Comparison of ENCODE assay signal across 8 cellular contexts in genomic region chrX:103774070-103774642, GRCh38. TPM values are rescaled to one million over a fixed set of nuclear protein-coding genes. Genes with fewer than 3 reads are reported as not detected.
DNase-seq lines count a peak whose midpoint lies in the region; ATAC-seq, FAIRE-seq and TF ChIP-seq lines count a peak whose summit lies in the region.

No MANE protein-coding gene starts in this region.

- CTCF ChIA-PET in Calu3 (lab: Charles Lee) (interaction anchor here (2.4 kb wide), 1 partner anchor 241 kb away, joined by 10 read pairs; no protein-coding TSS in a partner anchor), HepG2 (lab: Yijun Ruan, JAX; ENCODE audit: low intra/inter-chr PET ratio, low total read pairs) (no interaction called here)

- TF ChIP-seq CTCF in Calu3 (IDR thresholded peaks at IDR 0.05; ENCODE audit: unreplicated experiment) (peak; percentile 10), astrocyte of the spinal cord (IDR thresholded peaks at IDR 0.05; ENCODE audit: low read depth, low read length) (peak; percentile 56), HepG2 (CRISPR knock-in tag; IDR thresholded peaks at IDR 0.05) (0 out of 2 replicates have a peak, but pooled peaks have one; percentile 9)

- H3K27me3 ChIP-seq in HepG2 (ENCODE audit: control insufficient read depth in 1 of 2, insufficient read depth in 2 of 2, low read length in 2 of 2) = no peaks in the 10 kb centered on the region; a peak in 2 of 5 replicates

- no peaks in the 10 kb centered on the region for H3K79me2 ChIP-seq in HepG2 (ENCODE audit: insufficient read depth, low read length)

- in situ Hi-C loops in astrocyte of the spinal cord (cut with HindIII; ENCODE audit: low sequenced_read_pairs) (no loop called here), HepG2 (cut with HindIII; ENCODE audit: extremely low pct_ligation_motif_present, low pct_unique_long_range_greater_than_20kb) (no loop called here)

- no peak for FAIRE-seq in HepG2 (lab: Jason Lieb, UNC)

- H3K4me1 ChIP-seq in HepG2 (ENCODE audit: insufficient read depth, low read length) = no peaks in the 10 kb centered on the region

- peak; percentile 6 for DNase-seq in Calu3
- DNase-seq in M059J (ENCODE audit: low read depth) = peak; percentile 54
- peak; percentile 50 for DNase-seq in astrocyte of the spinal cord (ENCODE audit: low read depth, low spot score)
- peak; percentile 1 for DNase-seq in HepG2 (ENCODE audit: low spot score)
- DNase-seq in stimulated activated naive B cell treated with anti-CD40 and anti-IgM and Interleukin-4, amounts not matched to agents 10 μg/mL and 1 μg/mL and 100 μg/mL, for 72 hours = no peak
- no peak for DNase-seq in posterior vena cava (ENCODE audit: low spot score)
- no peak for DNase-seq in islet precursor cell

- POLR2A ChIA-PET in HepG2 (lab: Yijun Ruan, JAX) = no interaction called here

- H3K36me3 ChIP-seq in HepG2 (replicated peaks in 1 of 2; ENCODE audit: control insufficient read depth in 1 of 2, insufficient read depth in 2 of 2, low read length in 2 of 2) = no peaks in the 10 kb centered on the region

- H3K9me3 ChIP-seq in HepG2 (ENCODE audit: low read length) = no peaks in the 10 kb centered on the region

- no peak overlapping the region for H2AFZ ChIP-seq in HepG2 (ENCODE audit: low read length)

- no peak overlapping the region for H3K4me2 ChIP-seq in HepG2 (ENCODE audit: low read depth, low read length)

- no peak for TF ChIP-seq RAD21 in HepG2 (CRISPR knock-in tag; IDR thresholded peaks at IDR 0.05)

- H3K27me3 Mint-ChIP-seq in Calu3 (ENCODE audit: unreplicated experiment) = peaks cover 76% of the 10 kb centered on the region
- peaks cover 10 to 12% of the 10 kb centered on the region in 2 donors for H3K27me3 Mint-ChIP-seq in stimulated activated naive B cell treated with anti-CD40 and anti-IgM and Interleukin-4, amounts not matched to agents 10 μg/mL and 1 μg/mL and 100 μg/mL, for 72 hours

- H3K4me3 ChIP-seq in astrocyte of the spinal cord (ENCODE audit: low read depth, low read length) (no peak overlapping the region), HepG2 (replicated peaks in 1 of 3; ENCODE audit: insufficient read depth in 1 of 3, low read depth in 2 of 3, low read length in 3 of 3) (no peak overlapping the region)

- TF ChIP-seq POLR2A in HepG2 (IDR thresholded peaks at IDR 0.05; ENCODE audit: insufficient read depth in 1 of 2, low read depth in 2 of 2, low read length in 2 of 2) = no peak

- BruUV-seq in Calu3 (replicated peaks; lab: Mats Ljungman, UMichigan) (no TSS peak), HepG2 (replicated peaks; lab: Mats Ljungman, UMichigan) (no TSS peak)

- no peak for TF ChIP-seq EP300 in HepG2 (IDR thresholded peaks at IDR 0.05; ENCODE audit: low read depth in 2 of 2, low read length in 2 of 2)
- no peak for TF ChIP-seq EP300 in HepG2 (CRISPR knock-in tag; IDR thresholded peaks at IDR 0.05; ENCODE audit: borderline replicate concordance)

- H3K4me3 Mint-ChIP-seq in Calu3 (ENCODE audit: low read depth, unreplicated experiment) = no peak overlapping the region
- no peak overlapping the region for H3K4me3 Mint-ChIP-seq in stimulated activated naive B cell treated with anti-CD40 and anti-IgM and Interleukin-4, amounts not matched to agents 10 μg/mL and 1 μg/mL and 100 μg/mL, for 72 hours

- H3K9ac ChIP-seq in HepG2 (ENCODE audit: insufficient read depth, low read depth, low read length) = no peak overlapping the region

- ATAC-seq in HepG2 (no peak), GM21529 (IDR thresholded peaks at IDR 0.05; ENCODE audit: unreplicated experiment) (no peak)
- ATAC-seq in stimulated activated naive B cell treated with anti-CD40 and anti-IgM and Interleukin-4, amounts not matched to agents 10 μg/mL and 1 μg/mL and 100 μg/mL, for 72 hours (replicated peaks) = no peak

- 4% methylated on average over 4 of the region's 6 CpGs for WGBS in HepG2 (ENCODE audit: low lambda C conversion rate)

- no peaks in the 10 kb centered on the region for H4K20me1 ChIP-seq in HepG2 (ENCODE audit: insufficient read depth, low read length)

- intact Hi-C loops in Calu3 (cut with micrococcal nuclease; ENCODE audit: unreplicated experiment) (loop anchor here (1.0 to 5.0 kb wide), 3 partner anchors 62 to 241 kb away; partner anchors contain the start of gene TMEM31), HepG2 (cut with micrococcal nuclease; ENCODE audit: unreplicated experiment) (no loop called here), posterior vena cava (cut with DNase I) (no loop called here)

- no peaks in the 10 kb centered on the region for H3K9me3 Mint-ChIP-seq in Calu3 (ENCODE audit: low read depth, unreplicated experiment)
- no peaks in the 10 kb centered on the region for H3K9me3 Mint-ChIP-seq in stimulated activated naive B cell treated with anti-CD40 and anti-IgM and Interleukin-4, amounts not matched to agents 10 μg/mL and 1 μg/mL and 100 μg/mL, for 72 hours

- no peak overlapping the region for H3K27ac Mint-ChIP-seq in Calu3 (ENCODE audit: unreplicated experiment)
- H3K27ac Mint-ChIP-seq in stimulated activated naive B cell treated with anti-CD40 and anti-IgM and Interleukin-4, amounts not matched to agents 10 μg/mL and 1 μg/mL and 100 μg/mL, for 72 hours = no peak overlapping the region

- no peak overlapping the region for H3K27ac ChIP-seq in HepG2 (ENCODE audit: extremely low read length, insufficient read depth, low read length)

- no peaks in the 10 kb centered on the region for H3K36me3 Mint-ChIP-seq in Calu3 (ENCODE audit: insufficient read depth, unreplicated experiment)
- no peaks in the 10 kb centered on the region for H3K36me3 Mint-ChIP-seq in stimulated activated naive B cell treated with anti-CD40 and anti-IgM and Interleukin-4, amounts not matched to agents 10 μg/mL and 1 μg/mL and 100 μg/mL, for 72 hours

- no peaks in the 10 kb centered on the region for H3K4me1 Mint-ChIP-seq in Calu3 (ENCODE audit: low read depth, unreplicated experiment)
- no peaks in the 10 kb centered on the region for H3K4me1 Mint-ChIP-seq in stimulated activated naive B cell treated with anti-CD40 and anti-IgM and Interleukin-4, amounts not matched to agents 10 μg/mL and 1 μg/mL and 100 μg/mL, for 72 hours

TF ChIP-seq in HepG2, 621 proteins besides CTCF, POLR2A, EP300 and RAD21 (continues in another document):
- TF ChIP-seq ZNF883 (CRISPR knock-in tag; IDR thresholded peaks at IDR 0.05; ENCODE audit: not compliant biosample characterization) (no peak), ZNF121 (CRISPR knock-in tag; IDR thresholded peaks at IDR 0.05) (no peak)

RNA-seq across cellular contexts. Expression of gene PLP1, which starts 2.5 kb away (rescaled TPM):
- not detected in 2 replicates for total RNA-seq in Calu3 (2022)
- total RNA-seq in M059J (2014; rRNA removed; shearing (Covaris generic)) = not detected in 2 replicates
- 0.20 and 0.27 TPM in 2 replicates for total RNA-seq in HepG2 (2016; rRNA removed; fragmentation: Illumina TruSeq; extraction: Trizol)
- not detected in 2 replicates for total RNA-seq in HepG2 (2016; cell fraction: cytosol; rRNA removed; fragmentation: Illumina TruSeq; extraction: Trizol; ENCODE audit: low read depth)
- 0.31 and 0.41 TPM in 2 replicates for total RNA-seq in HepG2 (2016; cell fraction: insoluble cytoplasmic fraction; rRNA removed; fragmentation: Illumina TruSeq; extraction: Trizol)
- 0.25 TPM in 1 of 2 replicates, not detected in the other for total RNA-seq in HepG2 (2016; cell fraction: membrane; rRNA removed; fragmentation: Illumina TruSeq; extraction: Trizol)
- total RNA-seq in HepG2 (2016; cell fraction: nucleus; rRNA removed; fragmentation: Illumina TruSeq; extraction: Trizol) = 0.31 and 0.65 TPM in 2 replicates
- 0.15 and 0.29 TPM in 2 replicates for polyA plus RNA-seq in HepG2 (2011; rRNA removed)
- 0.93 and 0.94 TPM in 2 replicates for polyA plus RNA-seq in HepG2 (2011; cell fraction: cytosol; rRNA removed)
- 0.61 and 1.0 TPM in 2 replicates for polyA plus RNA-seq in HepG2 (2011; cell fraction: nucleus; rRNA removed)
- 0.11 and 0.47 TPM in 2 replicates for polyA plus RNA-seq in HepG2 (2012)
- polyA plus RNA-seq in HepG2 (2016; cell fraction: cytosol; fragmentation: Illumina TruSeq; extraction: Trizol; ENCODE audit: low read depth) = 0.11 TPM in 1 of 2 replicates, not detected in the other
- 0.11 and 0.20 TPM in 2 replicates for polyA plus RNA-seq in HepG2 (2016; cell fraction: insoluble cytoplasmic fraction; fragmentation: Illumina TruSeq; extraction: Trizol; ENCODE audit: low read depth)
- polyA plus RNA-seq in HepG2 (2016; cell fraction: membrane; fragmentation: Illumina TruSeq; extraction: Trizol; ENCODE audit: low read depth) = 0.18 TPM in 1 of 2 replicates, not detected in the other
- 0.40 and 0.79 TPM in 2 replicates for polyA plus RNA-seq in HepG2 (2016; cell fraction: nucleus; fragmentation: Illumina TruSeq; extraction: Trizol; ENCODE audit: insufficient read depth, low read depth)
- 1.2 TPM in 1 of 2 replicates, not detected in the other for polyA minus RNA-seq in HepG2 (2011; rRNA and poly(A)+ RNA removed; ENCODE audit: low replicate concordance)
- not detected in 2 replicates for polyA minus RNA-seq in HepG2 (2011; cell fraction: cytosol; rRNA and poly(A)+ RNA removed)
- not detected in 2 replicates for polyA minus RNA-seq in HepG2 (2011; cell fraction: nucleus; rRNA and poly(A)+ RNA removed)
- total RNA-seq in posterior vena cava = 1 to 10 TPM; 3.6 to 5.0 TPM

RNA-seq across cellular contexts. Expression of gene RAB9B, which starts 57.9 kb away (rescaled TPM):
- 1.3 and 1.5 TPM in 2 replicates for total RNA-seq in Calu3 (2022)
- total RNA-seq in M059J (2014; rRNA removed; shearing (Covaris generic)) = 3.2 and 5.5 TPM in 2 replicates
- total RNA-seq in HepG2 (2016; rRNA removed; fragmentation: Illumina TruSeq; extraction: Trizol) = 0.04 TPM in 2 replicates
- total RNA-seq in HepG2 (2016; cell fraction: cytosol; rRNA removed; fragmentation: Illumina TruSeq; extraction: Trizol; ENCODE audit: low read depth) = not detected in 2 replicates
- 0.04 and 0.10 TPM in 2 replicates for total RNA-seq in HepG2 (2016; cell fraction: insoluble cytoplasmic fraction; rRNA removed; fragmentation: Illumina TruSeq; extraction: Trizol)
- 0.03 and 0.07 TPM in 2 replicates for total RNA-seq in HepG2 (2016; cell fraction: membrane; rRNA removed; fragmentation: Illumina TruSeq; extraction: Trizol)
- total RNA-seq in HepG2 (2016; cell fraction: nucleus; rRNA removed; fragmentation: Illumina TruSeq; extraction: Trizol) = 0.09 TPM in 2 replicates
- polyA plus RNA-seq in HepG2 (2011; rRNA removed) = 0.04 TPM in 1 of 2 replicates, not detected in the other
- polyA plus RNA-seq in HepG2 (2011; cell fraction: cytosol; rRNA removed) = 0.03 TPM in 1 of 2 replicates, not detected in the other
- polyA plus RNA-seq in HepG2 (2011; cell fraction: nucleus; rRNA removed) = 0.05 TPM in 1 of 2 replicates, not detected in the other
- 0.03 and 0.07 TPM in 2 replicates for polyA plus RNA-seq in HepG2 (2012)
- polyA plus RNA-seq in HepG2 (2016; cell fraction: cytosol; fragmentation: Illumina TruSeq; extraction: Trizol; ENCODE audit: low read depth) = not detected in 2 replicates
- 0.08 and 0.12 TPM in 2 replicates for polyA plus RNA-seq in HepG2 (2016; cell fraction: insoluble cytoplasmic fraction; fragmentation: Illumina TruSeq; extraction: Trizol; ENCODE audit: low read depth)
- polyA plus RNA-seq in HepG2 (2016; cell fraction: membrane; fragmentation: Illumina TruSeq; extraction: Trizol; ENCODE audit: low read depth) = 0.03 TPM in 1 of 2 replicates, not detected in the other
- polyA plus RNA-seq in HepG2 (2016; cell fraction: nucleus; fragmentation: Illumina TruSeq; extraction: Trizol; ENCODE audit: insufficient read depth, low read depth) = 0.12 TPM in 1 of 2 replicates, not detected in the other
- not detected in 2 replicates for polyA minus RNA-seq in HepG2 (2011; rRNA and poly(A)+ RNA removed; ENCODE audit: low replicate concordance)
- polyA minus RNA-seq in HepG2 (2011; cell fraction: cytosol; rRNA and poly(A)+ RNA removed) = not detected in 2 replicates
- polyA minus RNA-seq in HepG2 (2011; cell fraction: nucleus; rRNA and poly(A)+ RNA removed) = not detected in 2 replicates
- 10 to 100 TPM; 11.8 to 24.7 TPM for total RNA-seq in posterior vena cava

Comparison
In these comparisons a context has a peak if more than half of its experiments do, and no peak if none do; other contexts are left out.
1. DNase-seq: peak in Calu3 (single experiment), M059J (single experiment), astrocyte of the spinal cord (single experiment) and HepG2 (single experiment); none in stimulated activated naive B cell treated with anti-CD40 and anti-IgM and Interleukin-4, amounts not matched to agents 10 μg/mL and 1 μg/mL and 100 μg/mL, for 72 hours (single experiment), posterior vena cava (single experiment) and islet precursor cell (single experiment).
2. Peak in every context shown above with its lines, with median percentiles within 50 percentile points of each other: CTCF ChIP-seq.